In genomic region chr17:4679652-4680051, GRCh38 we compare ENCODE assay signal across 12 cellular contexts. TPM values are rescaled to one million over a fixed set of nuclear protein-coding genes. Genes with fewer than 3 reads are reported as not detected.
A peak's percentile ranks its signal among the peaks of the same experiment; 100 is the strongest.
DNase-seq lines count a peak whose midpoint lies in the region; ATAC-seq and TF ChIP-seq lines count a peak whose summit lies in the region.
"Had no signal": no experiment of that assay in that cellular context is flagged by ENCODE, and none has a peak within 500 bp of the region (broad histone marks: within the 10 kb centered on the region; RNA-seq: fewer than 3 reads in every experiment).

No MANE protein-coding gene starts in this region.

- no peak for DNase-seq in stimulated activated naive CD8-positive, alpha-beta T cell treated with anti-CD3 and anti-CD28 coated beads, Interleukin-15, amount 100 ng/mL, for 72 hours
- DNase-seq in stimulated activated naive CD8-positive, alpha-beta T cell treated with anti-CD3 and anti-CD28 coated beads, Interleukin-15, Interleukin-2, amounts not matched to agents 100 U/mL and 50 U/mL, for 24 hours = no peak
- DNase-seq in T1000 (lab: John Stamatoyannopoulos, UW) (peak; percentile 3), foreskin fibroblast (peak; percentile 45 to 60), NCI-H510A (lab: John Stamatoyannopoulos, UW) (no peak), NCI-H1092 (lab: John Stamatoyannopoulos, UW) (no peak)
- no peak for DNase-seq in activated CD8-positive, alpha-beta memory T cell treated with anti-CD3 and anti-CD28 coated beads, Interleukin-2, amount 10 ng/mL, durations not matched to agents 7 days and 5 days
- DNase-seq: colonic mucosa, NCI-H2107 had no signal

- peak overlapping the region; percentile 78 to 85 for H3K27ac Mint-ChIP-seq in stimulated activated naive CD8-positive, alpha-beta T cell treated with anti-CD3 and anti-CD28 coated beads, Interleukin-15, amount 100 ng/mL, for 72 hours
- no peak overlapping the region for H3K27ac Mint-ChIP-seq in activated CD8-positive, alpha-beta memory T cell treated with anti-CD3 and anti-CD28 coated beads, Interleukin-2, amount 10 ng/mL, durations not matched to agents 7 days and 5 days

- H3K9me3 Mint-ChIP-seq in stimulated activated naive CD8-positive, alpha-beta T cell treated with anti-CD3 and anti-CD28 coated beads, Interleukin-15, amount 100 ng/mL, for 72 hours = no peaks in the 10 kb centered on the region
- no peaks in the 10 kb centered on the region for H3K9me3 Mint-ChIP-seq in activated CD8-positive, alpha-beta memory T cell treated with anti-CD3 and anti-CD28 coated beads, Interleukin-2, amount 10 ng/mL, durations not matched to agents 7 days and 5 days (ENCODE audit: low read depth)

- peaks cover 34% of the 10 kb centered on the region for H3K36me3 Mint-ChIP-seq in activated CD8-positive, alpha-beta memory T cell treated with anti-CD3 and anti-CD28 coated beads, Interleukin-2, amount 10 ng/mL, durations not matched to agents 7 days and 5 days

- no peak for TF ChIP-seq CTCF in foreskin fibroblast (IDR thresholded peaks at IDR 0.05; ENCODE audit: low read depth, low read length)

- H3K27me3 Mint-ChIP-seq in stimulated activated naive CD8-positive, alpha-beta T cell treated with anti-CD3 and anti-CD28 coated beads, Interleukin-15, amount 100 ng/mL, for 72 hours = no peaks in the 10 kb centered on the region
- H3K27me3 Mint-ChIP-seq in activated CD8-positive, alpha-beta memory T cell treated with anti-CD3 and anti-CD28 coated beads, Interleukin-2, amount 10 ng/mL, durations not matched to agents 7 days and 5 days = no peaks in the 10 kb centered on the region
- H3K27me3 Mint-ChIP-seq: progenitor cell of endocrine pancreas had no signal

- CTCF ChIA-PET in activated CD8-positive, alpha-beta memory T cell treated with anti-CD3 and anti-CD28 coated beads, Interleukin-2, amount 10 ng/mL, durations not matched to agents 7 days and 5 days (lab: Charles Lee) = no interaction called here

- no peak overlapping the region for H3K4me3 Mint-ChIP-seq in stimulated activated naive CD8-positive, alpha-beta T cell treated with anti-CD3 and anti-CD28 coated beads, Interleukin-15, amount 100 ng/mL, for 72 hours
- no peak overlapping the region for H3K4me3 Mint-ChIP-seq in activated CD8-positive, alpha-beta memory T cell treated with anti-CD3 and anti-CD28 coated beads, Interleukin-2, amount 10 ng/mL, durations not matched to agents 7 days and 5 days

- no peak for ATAC-seq in stimulated activated naive CD8-positive, alpha-beta T cell treated with anti-CD3 and anti-CD28 coated beads, Interleukin-15, amount 100 ng/mL, for 72 hours
- ATAC-seq in stimulated activated naive CD8-positive, alpha-beta T cell treated with anti-CD3 and anti-CD28 coated beads, Interleukin-15, Interleukin-2, amounts not matched to agents 100 U/mL and 50 U/mL, for 24 hours = no peak
- ATAC-seq in activated CD8-positive, alpha-beta memory T cell treated with anti-CD3 and anti-CD28 coated beads, Interleukin-2, amount 10 ng/mL, durations not matched to agents 7 days and 5 days = no peak
- no peak for ATAC-seq in GM18505 (IDR thresholded peaks at IDR 0.05; ENCODE audit: unreplicated experiment)

- peaks cover 26% of the 10 kb centered on the region for H3K4me1 Mint-ChIP-seq in stimulated activated naive CD8-positive, alpha-beta T cell treated with anti-CD3 and anti-CD28 coated beads, Interleukin-15, amount 100 ng/mL, for 72 hours
- peaks cover 19% of the 10 kb centered on the region for H3K4me1 Mint-ChIP-seq in activated CD8-positive, alpha-beta memory T cell treated with anti-CD3 and anti-CD28 coated beads, Interleukin-2, amount 10 ng/mL, durations not matched to agents 7 days and 5 days

- H3K4me3 ChIP-seq in foreskin fibroblast (ENCODE audit: low read depth in 1 of 2, low read length in 2 of 2) = no peak overlapping the region
- H3K4me3 ChIP-seq: BLaER1 treated with 17β-estradiol and CSF1 and Interleukin-3, amounts not matched to agents 10 nM and 100 nM; colonic mucosa had no signal

- TF ChIP-seq POLR2A in GM18505 (IDR thresholded peaks at IDR 0.05; ENCODE audit: borderline replicate concordance, extremely low read depth, insufficient read depth, insufficient read length) = no peak

RNA-seq across cellular contexts. Expression of gene PELP1, which starts 24.3 kb away (rescaled TPM):
- 10 to 100 TPM; 88.5 to 96.9 TPM for total RNA-seq in activated CD8-positive, alpha-beta memory T cell treated with anti-CD3 and anti-CD28 coated beads, Interleukin-2, amount 10 ng/mL, durations not matched to agents 7 days and 5 days

RNA-seq across cellular contexts. Expression of gene ARRB2, which starts 30.8 kb away (rescaled TPM):
- total RNA-seq in activated CD8-positive, alpha-beta memory T cell treated with anti-CD3 and anti-CD28 coated beads, Interleukin-2, amount 10 ng/mL, durations not matched to agents 7 days and 5 days = 100 to 1,000 TPM; 348 to 365 TPM

RNA-seq across cellular contexts. Expression of gene ALOX15, which starts 38.2 kb away (rescaled TPM):
- not detected for total RNA-seq in activated CD8-positive, alpha-beta memory T cell treated with anti-CD3 and anti-CD28 coated beads, Interleukin-2, amount 10 ng/mL, durations not matched to agents 7 days and 5 days

RNA-seq across cellular contexts. Expression of gene MED11, which starts 51.6 kb away (rescaled TPM):
- 10 to 100 TPM; 23.6 to 26.1 TPM for total RNA-seq in activated CD8-positive, alpha-beta memory T cell treated with anti-CD3 and anti-CD28 coated beads, Interleukin-2, amount 10 ng/mL, durations not matched to agents 7 days and 5 days

RNA-seq across cellular contexts. Expression of gene ZMYND15, which starts 60.0 kb away (rescaled TPM):
- under 1 TPM in 1 of 2 experiments, not detected in 1; 0.12 TPM for total RNA-seq in activated CD8-positive, alpha-beta memory T cell treated with anti-CD3 and anti-CD28 coated beads, Interleukin-2, amount 10 ng/mL, durations not matched to agents 7 days and 5 days

Comparison
In these comparisons a context has a peak if more than half of its experiments do, and no peak if none do; other contexts are left out.
1. DNase-seq: peak in T1000 (single experiment) and foreskin fibroblast (2 of 2); none in stimulated activated naive CD8-positive, alpha-beta T cell treated with anti-CD3 and anti-CD28 coated beads, Interleukin-15, amount 100 ng/mL, for 72 hours (0 of 2), stimulated activated naive CD8-positive, alpha-beta T cell treated with anti-CD3 and anti-CD28 coated beads, Interleukin-15, Interleukin-2, amounts not matched to agents 100 U/mL and 50 U/mL, for 24 hours (single experiment), activated CD8-positive, alpha-beta memory T cell treated with anti-CD3 and anti-CD28 coated beads, Interleukin-2, amount 10 ng/mL, durations not matched to agents 7 days and 5 days (single experiment), NCI-H510A (single experiment) and NCI-H1092 (single experiment).